Comparison of ENCODE assay signal across 14 cellular contexts in genomic region chr11:46291441-46292143, GRCh38. TPM values are rescaled to one million over a fixed set of nuclear protein-coding genes. Genes with fewer than 3 reads are reported as not detected.
DNase-seq lines count a peak whose midpoint lies in the region; ATAC-seq and TF ChIP-seq lines count a peak whose summit lies in the region.
"Had no signal": no experiment of that assay in that cellular context is flagged by ENCODE, and none has a peak within 500 bp of the region (broad histone marks: within the 10 kb centered on the region; RNA-seq: fewer than 3 reads in every experiment).

No MANE protein-coding gene starts in this region.

- ATAC-seq in psoas muscle (no peak), HG03097 (IDR thresholded peaks at IDR 0.05; ENCODE audit: low FRiP score, unreplicated experiment) (no peak), GM21717 (IDR thresholded peaks at IDR 0.05; ENCODE audit: unreplicated experiment) (no peak)
- ATAC-seq: CD8-positive, alpha-beta T cell had no signal

- H3K27ac ChIP-seq in SJSA1 (peak overlapping the region; percentile 94), psoas muscle (no peak overlapping the region)

- in situ Hi-C loops in GM13977 (cut with MboI; ENCODE audit: low pct_unique_long_range_greater_than_20kb, low sequenced_read_pairs, unreplicated experiment), result no loop called here

- H3K27me3 ChIP-seq in SJSA1 (replicated peaks) (no peaks in the 10 kb centered on the region), psoas muscle (ENCODE audit: insufficient read depth in 3 of 3, low read length in 2 of 3) (no peaks in the 10 kb centered on the region)

- H3K4me3 ChIP-seq in SJSA1 (no peak overlapping the region), psoas muscle (no peak overlapping the region)

- TF ChIP-seq CTCF in psoas muscle (IDR thresholded peaks at IDR 0.05) (no peak), GM13977 (IDR thresholded peaks at IDR 0.05; ENCODE audit: extremely low read depth, insufficient read depth, missing control alignments) (no peak)

- H3K4me1 ChIP-seq in SJSA1 (replicated peaks), result peaks cover 76% of the 10 kb centered on the region
- peaks cover 9% of the 10 kb centered on the region for H3K4me1 ChIP-seq in psoas muscle

- H3K9me3 ChIP-seq in SJSA1 (replicated peaks), result no peaks in the 10 kb centered on the region
- no peaks in the 10 kb centered on the region for H3K9me3 ChIP-seq in psoas muscle

- DNase-seq in Daoy (ENCODE audit: low read depth) (peak; percentile 50), SJSA1 (ENCODE audit: low read depth in 1 of 2, low spot score in 2 of 2) (peak; percentile 81 to 87), glomerular visceral epithelial cell (ENCODE audit: extremely low spot score) (peak; percentile 62), psoas muscle (peak; percentile 57 to 70), activated gamma-delta T cell treated with Interleukin-2 at 50 U/mL for 16 hours (no peak), GM13977 (ENCODE audit: low spot score) (no peak)
- DNase-seq: activated CD4-positive, alpha-beta T cell treated with anti-CD3 and anti-CD28 coated beads, Interleukin-2, amount 10 ng/mL, durations not matched to agents 7 days and 5 days; activated naive CD8-positive, alpha-beta T cell treated with anti-CD3 and anti-CD28 coated beads for 36 hours; CD8-positive, alpha-beta T cell; erythroblast; mammary epithelial cell; NCI-H2029 treated with DMSO at 0.1 percent for 48 hours had no signal

- H3K36me3 ChIP-seq in SJSA1 (peaks cover 57% of the 10 kb centered on the region), psoas muscle (ENCODE audit: insufficient read depth in 1 of 2, low read depth in 1 of 2) (no peaks in the 10 kb centered on the region)

- intact Hi-C loops in psoas muscle (cut with DNase I), result no loop called here

- WGBS in psoas muscle, 3 donors, result 36 to 57% (median 37%) methylated on average over 10 of the region's 10 CpGs

RNA-seq across cellular contexts. Expression of gene CREB3L1, which starts 14.1 kb away (rescaled TPM):
- 4.6 and 9.7 TPM in 2 replicates for total RNA-seq in Daoy (2014; rRNA removed; shearing (Covaris generic))
- 12.1 and 22.7 TPM in 2 replicates for total RNA-seq in SJSA1 (2014; rRNA removed; shearing (Covaris generic))
- total RNA-seq in psoas muscle, result 1 to 10 TPM; 2.2 to 6.9 (median 3.0) TPM
- 1 to 10 TPM; 1.4 to 1.7 (median 1.6) TPM for polyA plus RNA-seq in psoas muscle
- total RNA-seq: activated CD4-positive, alpha-beta T cell treated with anti-CD3 and anti-CD28 coated beads, Interleukin-2, amount 10 ng/mL, durations not matched to agents 7 days and 5 days; CD8-positive, alpha-beta T cell had no signal
- polyA plus RNA-seq: mammary epithelial cell had no signal

RNA-seq across cellular contexts. Expression of gene DGKZ, which starts 55.7 kb away (rescaled TPM):
- 27.2 and 41.4 TPM in 2 replicates for total RNA-seq in Daoy (2014; rRNA removed; shearing (Covaris generic))
- total RNA-seq in SJSA1 (2014; rRNA removed; shearing (Covaris generic)), result 43.7 and 47.6 TPM in 2 replicates
- 100 to 1,000 TPM in 1 of 4 donors, 10 to 100 TPM in 3; 90.2 to 138 (median 96.2) TPM for total RNA-seq in psoas muscle
- 10 to 100 TPM; 57.7 to 85.4 (median 62.0) TPM for polyA plus RNA-seq in psoas muscle

Comparison
In these comparisons a context has a peak if more than half of its experiments do, and no peak if none do; other contexts are left out.
1. DNase-seq: peak in Daoy (single experiment), SJSA1 (2 of 2), glomerular visceral epithelial cell (single experiment) and psoas muscle (2 of 2); none in activated gamma-delta T cell treated with Interleukin-2 at 50 U/mL for 16 hours (single experiment) and GM13977 (single experiment).